ENCODE assay signal across 10 cellular contexts in the genomic region with DNA sequence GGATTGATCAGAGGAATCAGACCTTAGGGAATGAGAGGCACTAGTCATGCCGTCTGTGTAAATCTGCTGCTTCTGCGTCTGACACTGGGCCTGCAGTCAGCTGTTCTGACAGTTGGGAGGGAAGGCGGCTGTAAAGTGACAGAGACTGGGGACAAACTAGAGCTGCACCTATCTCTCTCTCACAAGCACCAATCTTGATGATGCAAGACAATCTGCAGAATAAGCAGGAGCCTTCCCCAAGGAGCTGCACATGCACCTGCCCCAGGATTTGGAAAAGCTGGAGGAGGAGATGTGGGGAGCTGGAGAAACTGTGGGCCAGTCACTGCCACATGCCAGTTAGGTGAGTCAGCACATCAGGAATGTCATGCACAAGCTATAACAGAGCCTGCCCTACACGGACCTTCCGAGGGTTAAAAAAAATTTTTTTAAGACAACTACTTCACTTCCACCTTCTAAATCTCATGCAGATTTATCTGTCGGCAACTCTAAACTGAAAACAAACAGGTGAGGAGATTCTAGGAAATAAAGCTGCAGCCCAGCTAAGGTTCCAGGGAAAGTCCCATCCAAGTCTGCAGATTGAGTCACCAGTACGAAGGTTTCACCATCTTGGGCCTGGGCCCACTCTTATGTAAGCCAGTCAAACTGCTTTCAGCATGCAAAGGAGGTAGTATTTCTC. TPM values are rescaled to one million over a fixed set of nuclear protein-coding genes. Genes with fewer than 3 reads are reported as not detected.
DNase-seq lines count a peak whose midpoint lies in the region; TF ChIP-seq lines count a peak whose summit lies in the region.
"Had no signal": no experiment of that assay in that cellular context is flagged by ENCODE, and none has a peak within 500 bp of the region (broad histone marks: within the 10 kb centered on the region; RNA-seq: fewer than 3 reads in every experiment).

No MANE protein-coding gene starts in this region.

- H3K9ac ChIP-seq in endodermal cell (ENCODE audit: extremely low read depth, low read length, poor library complexity, severe bottlenecking) (no peak overlapping the region), mesenchymal stem cell (ENCODE audit: low read length) (no peak overlapping the region)

- no peak for TF ChIP-seq CTCF in AG04449 (IDR thresholded peaks at IDR 0.05; ENCODE audit: insufficient read depth, low read length, missing control alignments)
- TF ChIP-seq CTCF in endodermal cell (conservative IDR thresholded peaks at IDR 0.05), result no peak
- no peak for TF ChIP-seq CTCF in coronary artery (IDR thresholded peaks at IDR 0.05)

- H3K4me2 ChIP-seq in mesenchymal stem cell (ENCODE audit: low read length, poor library complexity, severe bottlenecking), result no peak overlapping the region

- H3K4me1 ChIP-seq in endodermal cell (ENCODE audit: control insufficient read depth, insufficient read depth, low read length), result peaks cover 23% of the 10 kb centered on the region
- H3K4me1 ChIP-seq in mesenchymal stem cell (ENCODE audit: control insufficient read depth, insufficient read depth, low read depth, low read length), result peaks cover 13% of the 10 kb centered on the region

- H3K27me3 Mint-ChIP-seq in endodermal cell (ENCODE audit: insufficient read depth), result peaks cover 3% of the 10 kb centered on the region

- H3K36me3 ChIP-seq in endodermal cell (ENCODE audit: control insufficient read depth, insufficient read depth, low read length), result peaks cover 14% of the 10 kb centered on the region
- peaks cover 0 to 4% of the 10 kb centered on the region in 2 experiments for H3K36me3 ChIP-seq in mesenchymal stem cell (ENCODE audit: control insufficient read depth in 1 of 2, insufficient read depth in 2 of 2, low read depth in 1 of 2, low read length in 2 of 2)
- H3K36me3 ChIP-seq: ascending aorta had no signal

- H3K27ac ChIP-seq in endodermal cell (ENCODE audit: low read depth, low read length) (no peak overlapping the region), mesenchymal stem cell (ENCODE audit: low read length, poor library complexity, severe bottlenecking) (peak overlapping the region; percentile 74), coronary artery (no peak overlapping the region)

- H3K4me3 ChIP-seq in AG04449 (ENCODE audit: low read depth, low read length) (no peak overlapping the region), endodermal cell (ENCODE audit: low read length) (no peak overlapping the region), mesenchymal stem cell (ENCODE audit: insufficient read depth in 1 of 2, low read depth in 1 of 2, low read length in 2 of 2) (no peak overlapping the region), coronary artery (no peak overlapping the region)
- H3K4me3 ChIP-seq: ascending aorta had no signal

- H3K27me3 ChIP-seq in endodermal cell (ENCODE audit: control insufficient read depth, insufficient read depth, low read length, poor library complexity, severe bottlenecking) (no peaks in the 10 kb centered on the region), mesenchymal stem cell (ENCODE audit: control insufficient read depth in 1 of 2, insufficient read depth in 1 of 2, low read length in 2 of 2) (peaks cover 0 to 31% of the 10 kb centered on the region in 2 experiments)
- H3K27me3 ChIP-seq: ascending aorta had no signal

- no peak overlapping the region for H2AK5ac ChIP-seq in mesenchymal stem cell (ENCODE audit: low read length, severe bottlenecking)

- H4K91ac ChIP-seq in mesenchymal stem cell (ENCODE audit: low read length), result no peak overlapping the region

- CTCF ChIA-PET in AG04449 (lab: Yijun Ruan, JAX), result interaction anchor here (1.3 to 1.8 kb wide), 2 partner anchors 91 to 100 kb away, joined by 3 to 8 read pairs; no protein-coding TSS in a partner anchor

- no peak overlapping the region for H2AFZ ChIP-seq in mesenchymal stem cell (ENCODE audit: low read depth, low read length)

- H2BK15ac ChIP-seq in mesenchymal stem cell (ENCODE audit: low read depth, poor library complexity, severe bottlenecking), result no peak overlapping the region

- H2BK12ac ChIP-seq in mesenchymal stem cell (ENCODE audit: low read length in 2 of 2), result no peak overlapping the region

- H3K9me3 Mint-ChIP-seq in endodermal cell, result no peaks in the 10 kb centered on the region

- H3K4me1 Mint-ChIP-seq in endodermal cell, result peaks cover 40% of the 10 kb centered on the region

- no peak overlapping the region for H3K27ac Mint-ChIP-seq in endodermal cell

- no peaks in the 10 kb centered on the region for H3K36me3 Mint-ChIP-seq in endodermal cell (ENCODE audit: low read depth)

- no peak overlapping the region for H3K4me3 Mint-ChIP-seq in endodermal cell

- H3K9me3 ChIP-seq in endodermal cell (ENCODE audit: control insufficient read depth, low read length) (no peaks in the 10 kb centered on the region), mesenchymal stem cell (ENCODE audit: control insufficient read depth, low read length) (no peaks in the 10 kb centered on the region)
- H3K9me3 ChIP-seq: ascending aorta had no signal

- WGBS in endodermal cell (ENCODE audit: insufficient coverage in 1 of 2, insufficient read length in 1 of 2), 2 experiments, result 73 to 89% methylated on average over 5 to 7 of the region's 7 CpGs
- 21% methylated on average over 6 of the region's 7 CpGs for WGBS in mesenchymal stem cell

- POLR2A ChIA-PET in AG04449 (lab: Yijun Ruan, JAX), result no interaction called here

- H4K8ac ChIP-seq in mesenchymal stem cell (ENCODE audit: low read length), result no peak overlapping the region

- DNase-seq in AG04449 (ENCODE audit: low read depth, low spot score) (peak; percentile 37), HuH-7.5 (ENCODE audit: low spot score) (peak; percentile 18), endodermal cell (peak; percentile 84), mesenchymal stem cell (peak; percentile 83), coronary artery (ENCODE audit: low spot score) (no peak), SKM-1 treated with dmso at 0.1 percent for 144 hours (lab: John Stamatoyannopoulos, UW; ENCODE audit: unreplicated experiment) (no peak), SKM-1 (lab: John Stamatoyannopoulos, UW; ENCODE audit: unreplicated experiment) (no peak)
- DNase-seq in stimulated activated CD4-positive, alpha-beta T cell treated with anti-CD3 and anti-CD28 coated beads, Interleukin-1b, Interleukin-23, amount 100 ng/mL, for 48 hours, result no peak
- DNase-seq: DND-41 had no signal

- H3K4ac ChIP-seq in mesenchymal stem cell (ENCODE audit: low read depth in 1 of 2, low read length in 2 of 2), result no peak overlapping the region

- no peak overlapping the region for H3K23ac ChIP-seq in mesenchymal stem cell (ENCODE audit: low read length in 2 of 2)

- no peak overlapping the region for H3K18ac ChIP-seq in mesenchymal stem cell (ENCODE audit: low read depth in 1 of 2, low read length in 2 of 2)

- H3K79me1 ChIP-seq in mesenchymal stem cell (replicated peaks; ENCODE audit: low read length, poor library complexity, severe bottlenecking), result peaks cover 4% of the 10 kb centered on the region

- no peak overlapping the region for H3K14ac ChIP-seq in mesenchymal stem cell (ENCODE audit: low read length in 2 of 2)

- H2BK120ac ChIP-seq in mesenchymal stem cell (ENCODE audit: low read depth, low read length), result no peak overlapping the region

- H2BK5ac ChIP-seq in mesenchymal stem cell (ENCODE audit: low read depth, low read length, poor library complexity, severe bottlenecking), result no peak overlapping the region

RNA-seq across cellular contexts. Expression of a gene that starts 39.2 kb away (rescaled TPM):
- 1 to 10 TPM; 1.1 to 2.2 TPM for total RNA-seq in endodermal cell
- polyA plus RNA-seq in endodermal cell (2013, experiment 1 of 2), result 0.53 TPM
- 1.7 TPM for polyA plus RNA-seq in endodermal cell (2013, experiment 2 of 2)
- polyA plus RNA-seq in mesenchymal stem cell (2013, experiment 1 of 2), result 0.18 TPM
- 0.05 TPM for polyA plus RNA-seq in mesenchymal stem cell (2013, experiment 2 of 2)
- total RNA-seq: ascending aorta had no signal

Comparison
In these comparisons a context has a peak if more than half of its experiments do, and no peak if none do; other contexts are left out.
1. DNase-seq: peak in AG04449 (single experiment), HuH-7.5 (single experiment), endodermal cell (single experiment) and mesenchymal stem cell (single experiment); none in coronary artery (single experiment), SKM-1 treated with dmso at 0.1 percent for 144 hours (single experiment), SKM-1 (single experiment) and stimulated activated CD4-positive, alpha-beta T cell treated with anti-CD3 and anti-CD28 coated beads, Interleukin-1b, Interleukin-23, amount 100 ng/mL, for 48 hours (single experiment).